ENCODE assay signal across 16 cellular contexts in the genomic region with DNA sequence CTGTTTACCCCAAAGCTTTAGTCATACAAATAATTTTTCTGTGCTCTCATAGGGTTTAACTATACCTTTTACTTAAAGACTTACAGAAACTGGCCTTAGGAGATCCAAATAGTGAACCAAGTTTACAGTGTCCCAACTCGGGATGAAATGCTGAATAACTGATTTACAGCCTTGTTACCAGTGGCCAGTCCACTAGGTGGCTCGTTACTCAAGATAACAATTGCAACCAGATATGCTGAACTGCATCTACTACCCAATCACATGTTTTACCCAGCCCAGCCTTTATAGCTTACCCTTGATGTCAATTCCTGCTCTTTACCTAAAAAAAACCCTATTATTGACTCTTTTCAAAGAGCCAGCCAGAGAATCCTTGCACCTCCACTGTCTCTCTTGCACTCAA.
A peak's percentile ranks its signal among the peaks of the same experiment; 100 is the strongest.
DNase-seq lines count a peak whose midpoint lies in the region; ATAC-seq and TF ChIP-seq lines count a peak whose summit lies in the region.
"Had no signal": no experiment of that assay in that cellular context is flagged by ENCODE, and none has a peak within 500 bp of the region (broad histone marks: within the 10 kb centered on the region; RNA-seq: fewer than 3 reads in every experiment).

No MANE protein-coding gene starts in this region.

- no peaks in the 10 kb centered on the region for H3K4me1 Mint-ChIP-seq in glutamatergic neuron (ENCODE audit: low read depth, unreplicated experiment)
- no peaks in the 10 kb centered on the region for H3K4me1 Mint-ChIP-seq in activated T-helper 2 cell treated with anti-CD3 and anti-CD28 coated beads, Interferon-gamma antibody, Interleukin-2, Interleukin-4, amounts not matched to agents 10 μg/mL and 5 μg/mL and 100 μg/mL, durations not matched to agents 14 hours and 24 hours and 36 hours (ENCODE audit: low read depth)

- H3F3A ChIP-seq in SK-N-SH (replicated peaks; ENCODE audit: insufficient read depth), result no peaks in the 10 kb centered on the region

- no peaks in the 10 kb centered on the region for H3K36me3 Mint-ChIP-seq in glutamatergic neuron (ENCODE audit: unreplicated experiment)
- no peaks in the 10 kb centered on the region for H3K36me3 Mint-ChIP-seq in activated T-helper 2 cell treated with anti-CD3 and anti-CD28 coated beads, Interferon-gamma antibody, Interleukin-2, Interleukin-4, amounts not matched to agents 10 μg/mL and 5 μg/mL and 100 μg/mL, durations not matched to agents 14 hours and 24 hours and 36 hours (ENCODE audit: low read depth)

- no peak overlapping the region for H3K4me3 ChIP-seq in cardiac muscle cell
- no peak overlapping the region for H3K4me3 ChIP-seq in right cardiac atrium (ENCODE audit: low read length)
- no peak overlapping the region for H3K4me3 ChIP-seq in SK-N-SH (ENCODE audit: low read depth in 2 of 2, low read length in 1 of 2)
- H3K4me3 ChIP-seq: SK-N-MC, transverse colon had no signal

- no peaks in the 10 kb centered on the region for H4K20me1 ChIP-seq in SK-N-SH (ENCODE audit: insufficient read depth)

- no peak overlapping the region for H3K9ac ChIP-seq in SK-N-SH

- no peaks in the 10 kb centered on the region for H3K79me2 ChIP-seq in SK-N-SH (ENCODE audit: insufficient read depth)

- 31% methylated on average over 2 of the region's 2 CpGs for WGBS in right cardiac atrium
- WGBS in SK-N-SH (ENCODE audit: low lambda C conversion rate), result 31% methylated on average over 2 of the region's 2 CpGs

- no peak overlapping the region for H3K27ac Mint-ChIP-seq in glutamatergic neuron (ENCODE audit: unreplicated experiment)
- H3K27ac Mint-ChIP-seq in activated T-helper 2 cell treated with anti-CD3 and anti-CD28 coated beads, Interferon-gamma antibody, Interleukin-2, Interleukin-4, amounts not matched to agents 10 μg/mL and 5 μg/mL and 100 μg/mL, durations not matched to agents 14 hours and 24 hours and 36 hours, result no peak overlapping the region

- no peaks in the 10 kb centered on the region for H3K9me2 ChIP-seq in SK-N-SH

- H3K4me3 Mint-ChIP-seq in glutamatergic neuron (ENCODE audit: unreplicated experiment), result no peak overlapping the region
- no peak overlapping the region for H3K4me3 Mint-ChIP-seq in activated T-helper 2 cell treated with anti-CD3 and anti-CD28 coated beads, Interferon-gamma antibody, Interleukin-2, Interleukin-4, amounts not matched to agents 10 μg/mL and 5 μg/mL and 100 μg/mL, durations not matched to agents 14 hours and 24 hours and 36 hours (ENCODE audit: low read depth)

- H3K27me3 Mint-ChIP-seq in glutamatergic neuron (ENCODE audit: unreplicated experiment), result no peaks in the 10 kb centered on the region
- no peaks in the 10 kb centered on the region for H3K27me3 Mint-ChIP-seq in activated T-helper 2 cell treated with anti-CD3 and anti-CD28 coated beads, Interferon-gamma antibody, Interleukin-2, Interleukin-4, amounts not matched to agents 10 μg/mL and 5 μg/mL and 100 μg/mL, durations not matched to agents 14 hours and 24 hours and 36 hours (ENCODE audit: low read depth)

- no peaks in the 10 kb centered on the region for H3K4me1 ChIP-seq in cardiac muscle cell (ENCODE audit: low read depth)
- H3K4me1 ChIP-seq in right cardiac atrium (ENCODE audit: control insufficient read depth, insufficient read depth, low read length), result no peaks in the 10 kb centered on the region
- H3K4me1 ChIP-seq in SK-N-SH (ENCODE audit: control insufficient read depth in 1 of 2, insufficient read depth in 2 of 2, low read depth in 1 of 2, low read length in 1 of 2), result no peaks in the 10 kb centered on the region
- H3K4me1 ChIP-seq: transverse colon had no signal

- CTCF ChIA-PET in SK-N-SH (lab: Yijun Ruan, JAX), result interaction anchor here (1.5 kb wide), 1 partner anchor 659 kb away, joined by 3 read pairs; no protein-coding TSS in a partner anchor

- TF ChIP-seq RAD21 in SK-N-SH (IDR thresholded peaks at IDR 0.05; ENCODE audit: low read length), result peak; percentile 42

- H3K27me3 ChIP-seq in cardiac muscle cell, result no peaks in the 10 kb centered on the region
- H3K27me3 ChIP-seq in right cardiac atrium (ENCODE audit: control insufficient read depth, insufficient read depth), result no peaks in the 10 kb centered on the region
- H3K27me3 ChIP-seq in SK-N-SH (ENCODE audit: insufficient read depth), result no peaks in the 10 kb centered on the region
- H3K27me3 ChIP-seq: transverse colon had no signal

- ATAC-seq in right cardiac atrium (no peak), HG03520 (IDR thresholded peaks at IDR 0.05; ENCODE audit: unreplicated experiment) (no peak), HG03095 (IDR thresholded peaks at IDR 0.05; ENCODE audit: unreplicated experiment) (no peak)
- ATAC-seq: activated CD4-positive, CD25-positive, alpha-beta regulatory T cell treated with anti-CD3 and anti-CD28 coated beads, Interleukin-2, amount 50 U/mL, for 24 hours had no signal

- POLR2A ChIA-PET in SK-N-SH (lab: Yijun Ruan, JAX), result no interaction called here

- no peak for TF ChIP-seq EP300 in SK-N-SH (IDR thresholded peaks at IDR 0.05; ENCODE audit: borderline replicate concordance in 1 of 2, low read depth in 1 of 2, low read length in 1 of 2)

- TF ChIP-seq CTCF in cardiac muscle cell (IDR thresholded peaks at IDR 0.05; ENCODE audit: low read depth, low read length) (no peak), SK-N-SH (IDR thresholded peaks at IDR 0.05) (peak; percentile 25; the same call in 1 of the 2 replicates), glutamatergic neuron (IDR thresholded peaks at IDR 0.05; ENCODE audit: partially characterized antibody, unreplicated experiment) (peak; percentile 16)

- no peak overlapping the region for H2AFZ ChIP-seq in SK-N-SH (ENCODE audit: low read depth)

- no peak overlapping the region for H3K4me2 ChIP-seq in SK-N-SH

- H3K36me3 ChIP-seq in cardiac muscle cell (no peaks in the 10 kb centered on the region), SK-N-SH (replicated peaks in 1 of 2; ENCODE audit: control insufficient read depth in 1 of 2, insufficient read depth in 2 of 2, low read length in 1 of 2) (no peaks in the 10 kb centered on the region)
- H3K36me3 ChIP-seq: transverse colon had no signal

- H3K27ac ChIP-seq in cardiac muscle cell (no peak overlapping the region), right cardiac atrium (ENCODE audit: low read length) (no peak overlapping the region), SK-N-SH (ENCODE audit: low read depth in 2 of 2, low read length in 1 of 2) (no peak overlapping the region)
- H3K27ac ChIP-seq: SK-N-MC, transverse colon had no signal

- DNase-seq in cardiac muscle cell (ENCODE audit: low read depth in 1 of 2, low spot score in 1 of 2) (peak; percentile 3 to 5), right cardiac atrium (no peak), SK-N-SH (no peak), glutamatergic neuron (no peak), hepatic stellate cell (ENCODE audit: low spot score) (no peak)
- no peak for DNase-seq in activated T-helper 2 cell treated with anti-CD3 and anti-CD28 coated beads, Interferon-gamma antibody, Interleukin-2, Interleukin-4, amounts not matched to agents 10 μg/mL and 5 μg/mL and 100 μg/mL, durations not matched to agents 14 hours and 24 hours and 36 hours (ENCODE audit: low spot score)
- DNase-seq: central memory CD4-positive, alpha-beta T cell; DND-41; NCI-H1105; NCI-H510A treated with DMSO at 0.1 percent for 48 hours; stimulated activated CD4-positive, alpha-beta T cell treated with anti-CD3 and anti-CD28 coated beads, Interleukin-12 subunit alpha, Interleukin-12 subunit beta, amount 100 ng/mL, for 4 hours; transverse colon had no signal

- no peaks in the 10 kb centered on the region for H3K9me3 ChIP-seq in cardiac muscle cell (ENCODE audit: low read depth)
- no peaks in the 10 kb centered on the region for H3K9me3 ChIP-seq in right cardiac atrium (ENCODE audit: control insufficient read depth, low read length)
- H3K9me3 ChIP-seq in SK-N-SH, result no peaks in the 10 kb centered on the region
- H3K9me3 ChIP-seq: transverse colon had no signal

- no peaks in the 10 kb centered on the region for H3K9me3 Mint-ChIP-seq in glutamatergic neuron (ENCODE audit: unreplicated experiment)
- peaks cover 35% of the 10 kb centered on the region for H3K9me3 Mint-ChIP-seq in activated T-helper 2 cell treated with anti-CD3 and anti-CD28 coated beads, Interferon-gamma antibody, Interleukin-2, Interleukin-4, amounts not matched to agents 10 μg/mL and 5 μg/mL and 100 μg/mL, durations not matched to agents 14 hours and 24 hours and 36 hours

- intact Hi-C loops in right cardiac atrium (cut with DNase I), result no loop called here
- intact Hi-C loops in activated T-helper 2 cell treated with anti-CD3 and anti-CD28 coated beads, Interferon-gamma antibody, Interleukin-2, Interleukin-4, amounts not matched to agents 10 μg/mL and 5 μg/mL and 100 μg/mL, durations not matched to agents 14 hours and 24 hours and 36 hours (cut with micrococcal nuclease), result no loop called here

TF ChIP-seq in SK-N-SH, 30 proteins besides CTCF, POLR2A, EP300 and RAD21:
- TF ChIP-seq SMC3 (IDR thresholded peaks at IDR 0.05; ENCODE audit: low read depth, low read length), result 0 out of 2 replicates have a peak, but pooled peaks have one; percentile 4
- no peak for TF ChIP-seq TCF12 (IDR thresholded peaks at IDR 0.05)
- no peak for TF ChIP-seq NRF1 (IDR thresholded peaks at IDR 0.05; ENCODE audit: low read depth, low read length)
- no peak for TF ChIP-seq ELF1 (IDR thresholded peaks at IDR 0.05)
- TF ChIP-seq, protein P1, sequence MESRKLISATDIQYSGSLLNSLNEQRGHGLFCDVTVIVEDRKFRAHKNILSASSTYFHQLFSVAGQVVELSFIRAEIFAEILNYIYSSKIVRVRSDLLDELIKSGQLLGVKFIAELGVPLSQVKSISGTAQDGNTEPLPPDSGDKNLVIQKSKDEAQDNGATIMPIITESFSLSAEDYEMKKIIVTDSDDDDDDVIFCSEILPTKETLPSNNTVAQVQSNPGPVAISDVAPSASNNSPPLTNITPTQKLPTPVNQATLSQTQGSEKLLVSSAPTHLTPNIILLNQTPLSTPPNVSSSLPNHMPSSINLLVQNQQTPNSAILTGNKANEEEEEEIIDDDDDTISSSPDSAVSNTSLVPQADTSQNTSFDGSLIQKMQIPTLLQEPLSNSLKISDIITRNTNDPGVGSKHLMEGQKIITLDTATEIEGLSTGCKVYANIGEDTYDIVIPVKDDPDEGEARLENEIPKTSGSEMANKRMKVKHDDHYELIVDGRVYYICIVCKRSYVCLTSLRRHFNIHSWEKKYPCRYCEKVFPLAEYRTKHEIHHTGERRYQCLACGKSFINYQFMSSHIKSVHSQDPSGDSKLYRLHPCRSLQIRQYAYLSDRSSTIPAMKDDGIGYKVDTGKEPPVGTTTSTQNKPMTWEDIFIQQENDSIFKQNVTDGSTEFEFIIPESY (IDR thresholded peaks at IDR 0.05; ENCODE audit: borderline replicate concordance, low read depth), result no peak

Comparison
In these comparisons a context has a peak if more than half of its experiments do, and no peak if none do; other contexts are left out.
1. DNase-seq: peak in cardiac muscle cell (2 of 2); none in right cardiac atrium (0 of 3), SK-N-SH (single experiment), glutamatergic neuron (single experiment), hepatic stellate cell (single experiment) and activated T-helper 2 cell treated with anti-CD3 and anti-CD28 coated beads, Interferon-gamma antibody, Interleukin-2, Interleukin-4, amounts not matched to agents 10 μg/mL and 5 μg/mL and 100 μg/mL, durations not matched to agents 14 hours and 24 hours and 36 hours (single experiment).